12 cellular contexts compared by ENCODE assay signal in genomic region chr7:151665363-151665762, GRCh38.
A peak's percentile ranks its signal among the peaks of the same experiment; 100 is the strongest.
DNase-seq lines count a peak whose midpoint lies in the region; ATAC-seq and TF ChIP-seq lines count a peak whose summit lies in the region.
"Had no signal": no experiment of that assay in that cellular context is flagged by ENCODE, and none has a peak within 500 bp of the region (broad histone marks: within the 10 kb centered on the region; RNA-seq: fewer than 3 reads in every experiment).

No MANE protein-coding gene starts in this region.

- 18 to 28% (median 23%) methylated on average over 6 of the region's 6 CpGs for WGBS in heart left ventricle, 4 donors

- H3K4me3 ChIP-seq in AG10803 (ENCODE audit: low read length) (no peak overlapping the region), astrocyte of the cerebellum (ENCODE audit: low read depth, low read length) (no peak overlapping the region), heart left ventricle (no peak overlapping the region)
- H3K4me3 ChIP-seq: upper lobe of left lung had no signal

- intact Hi-C loops in heart left ventricle (cut with DNase I): loop anchor here in 1 of 10 donors (5.0 kb wide), 1 partner anchor 33 kb away; no protein-coding TSS in a partner anchor

- DNase-seq in AG10803 (ENCODE audit: low read depth) (peak; percentile 87), astrocyte of the cerebellum (ENCODE audit: low read depth) (peak; percentile 73), heart left ventricle (peak; percentile 49 to 84 (median 77)), retina (peak; percentile 70), DMS153 treated with DMSO at 0.1 percent for 48 hours (lab: John Stamatoyannopoulos, UW; ENCODE audit: unreplicated experiment) (no peak), globus pallidus (ENCODE audit: low spot score) (no peak), DMS79 (lab: John Stamatoyannopoulos, UW) (no peak)
- DNase-seq: cerebellar nuclear complex, MV-4-11, upper lobe of left lung had no signal

- TF ChIP-seq POLR2A in heart left ventricle (IDR thresholded peaks at IDR 0.05): no peak

- H3K36me3 ChIP-seq in heart left ventricle: peaks cover 0 to 4% (median 0%) of the 10 kb centered on the region in 9 donors
- H3K36me3 ChIP-seq: upper lobe of left lung had no signal

- H3K4me1 ChIP-seq in heart left ventricle: peaks cover 0 to 36% (median 12%) of the 10 kb centered on the region in 12 donors

- in situ Hi-C loops in astrocyte of the cerebellum (cut with HindIII; ENCODE audit: low sequenced_read_pairs): no loop called here

- TF ChIP-seq CTCF in AG10803 (conservative IDR thresholded peaks at IDR 0.05; ENCODE audit: low read length) (no peak), astrocyte of the cerebellum (IDR thresholded peaks at IDR 0.05; ENCODE audit: low read depth, low read length, missing control alignments) (no peak), heart left ventricle (IDR thresholded peaks at IDR 0.05) (no peak)

- no peaks in the 10 kb centered on the region for H3K27me3 ChIP-seq in heart left ventricle
- H3K27me3 ChIP-seq: upper lobe of left lung had no signal

- H3K27ac ChIP-seq in heart left ventricle: peak overlapping the region; percentile 48 to 86 (median 76)
- H3K27ac ChIP-seq: C4-2B had no signal

- ATAC-seq in heart left ventricle (peak; percentile 63 to 80 (median 76)), HG03039 (IDR thresholded peaks at IDR 0.05; ENCODE audit: unreplicated experiment) (no peak)

- peaks cover 0 to 17% (median 0%) of the 10 kb centered on the region in 12 donors for H3K9me3 ChIP-seq in heart left ventricle
- H3K9me3 ChIP-seq: upper lobe of left lung had no signal

Comparison
In these comparisons a context has a peak if more than half of its experiments do, and no peak if none do; other contexts are left out.
1. DNase-seq: peak in AG10803 (single experiment), astrocyte of the cerebellum (single experiment), heart left ventricle (5 of 5) and retina (single experiment); none in DMS153 treated with DMSO at 0.1 percent for 48 hours (single experiment), globus pallidus (single experiment) and DMS79 (single experiment).